8 cellular contexts compared by ENCODE assay signal in the genomic region with DNA sequence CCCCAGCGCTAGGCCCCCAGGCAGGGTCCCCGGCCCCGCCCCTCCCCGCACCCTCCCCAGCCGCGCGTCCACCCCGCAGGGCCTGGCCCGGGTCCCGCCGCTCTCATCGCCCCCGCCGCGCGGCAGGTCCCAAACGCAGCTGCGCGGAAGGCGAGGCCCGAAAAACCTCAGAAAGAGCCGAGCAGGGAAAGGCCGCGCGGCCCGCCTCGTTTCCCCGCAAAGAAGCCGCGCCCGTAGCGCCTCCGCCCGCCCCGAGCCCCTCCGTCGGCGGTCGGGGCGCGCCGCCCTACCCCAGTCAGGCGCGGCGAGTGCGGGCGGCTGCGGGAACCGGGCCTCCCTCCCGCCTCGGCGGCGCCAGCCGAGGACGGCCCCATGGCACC. TPM values are rescaled to one million over a fixed set of nuclear protein-coding genes. Genes with fewer than 3 reads are reported as not detected.
DNase-seq lines count a peak whose midpoint lies in the region; ATAC-seq and FAIRE-seq lines count a peak whose summit lies in the region.

No MANE protein-coding gene starts in this region.

- CTCF ChIA-PET in activated naive CD4-positive, alpha-beta T cell treated with anti-CD3 and anti-CD28 coated beads, Interleukin-2, amount 10 ng/mL, durations not matched to agents 7 days and 5 days (lab: Charles Lee): no interaction called here

- no peaks in the 10 kb centered on the region for H3K27me3 Mint-ChIP-seq in activated naive CD4-positive, alpha-beta T cell treated with anti-CD3 and anti-CD28 coated beads, Interleukin-2, amount 10 ng/mL, durations not matched to agents 7 days and 5 days
- no peaks in the 10 kb centered on the region for H3K27me3 Mint-ChIP-seq in T-helper 17 cell

- no peak for FAIRE-seq in GM19239 (lab: Jason Lieb, UNC)

- H3K36me3 ChIP-seq in skeletal muscle satellite cell (ENCODE audit: insufficient read depth, low read length): no peaks in the 10 kb centered on the region

- peaks cover 3% of the 10 kb centered on the region for H3K4me1 ChIP-seq in skeletal muscle satellite cell (ENCODE audit: control insufficient read depth, insufficient read depth, low read length)

- peak overlapping the region; percentile 82 for H3K4me2 ChIP-seq in skeletal muscle satellite cell (ENCODE audit: low read length)

- peak overlapping the region; percentile 94 for H3K4me3 ChIP-seq in skeletal muscle satellite cell (ENCODE audit: low read length)

- H3K27me3 ChIP-seq in skeletal muscle satellite cell (ENCODE audit: control insufficient read depth, insufficient read depth, low read length): no peaks in the 10 kb centered on the region

- intact Hi-C loops in Right ventricle myocardium superior (cut with DNase I): no loop called here

- H3K9me3 ChIP-seq in T-helper 17 cell (ENCODE audit: control insufficient read depth, low read length, poor library complexity, severe bottlenecking) (no peaks in the 10 kb centered on the region), skeletal muscle satellite cell (replicated peaks; ENCODE audit: low read length) (no peaks in the 10 kb centered on the region)

- H3K4me3 Mint-ChIP-seq in activated naive CD4-positive, alpha-beta T cell treated with anti-CD3 and anti-CD28 coated beads, Interleukin-2, amount 10 ng/mL, durations not matched to agents 7 days and 5 days: peak overlapping the region; percentile 85
- peak overlapping the region; percentile 89 for H3K4me3 Mint-ChIP-seq in T-helper 17 cell

- peak overlapping the region; percentile 92 for H3K9ac ChIP-seq in skeletal muscle satellite cell (ENCODE audit: low read depth, low read length)

- peaks cover 31% of the 10 kb centered on the region for H3K36me3 Mint-ChIP-seq in activated naive CD4-positive, alpha-beta T cell treated with anti-CD3 and anti-CD28 coated beads, Interleukin-2, amount 10 ng/mL, durations not matched to agents 7 days and 5 days
- H3K36me3 Mint-ChIP-seq in T-helper 17 cell (ENCODE audit: low read depth): no peaks in the 10 kb centered on the region

- ATAC-seq in HG02943 (IDR thresholded peaks at IDR 0.05; ENCODE audit: low read depth, unreplicated experiment) (peak; percentile 26), T-helper 17 cell (no peak), Right ventricle myocardium superior (ENCODE audit: poor library complexity) (peak; percentile 1)

- DNase-seq in activated naive CD4-positive, alpha-beta T cell treated with anti-CD3 and anti-CD28 coated beads, Interleukin-2, amount 10 ng/mL, durations not matched to agents 7 days and 5 days: no peak
- no peak for DNase-seq in activated naive CD4-positive, alpha-beta T cell treated with Interleukin-2 at 50 U/mL for 16 hours
- DNase-seq in T-helper 17 cell: no peak
- no peak for DNase-seq in Right ventricle myocardium superior
- no peak for DNase-seq in SHP77 treated with DMSO at 0.1 percent for 48 hours (lab: John Stamatoyannopoulos, UW)
- no peak for DNase-seq in GM19239 (ENCODE audit: insufficient read length, low spot score)

- H3K4me1 Mint-ChIP-seq in activated naive CD4-positive, alpha-beta T cell treated with anti-CD3 and anti-CD28 coated beads, Interleukin-2, amount 10 ng/mL, durations not matched to agents 7 days and 5 days: peaks cover 30% of the 10 kb centered on the region
- peaks cover 15% of the 10 kb centered on the region for H3K4me1 Mint-ChIP-seq in T-helper 17 cell

- H3K27ac Mint-ChIP-seq in activated naive CD4-positive, alpha-beta T cell treated with anti-CD3 and anti-CD28 coated beads, Interleukin-2, amount 10 ng/mL, durations not matched to agents 7 days and 5 days: peak overlapping the region; percentile 72
- peak overlapping the region; percentile 45 for H3K27ac Mint-ChIP-seq in T-helper 17 cell

- no peaks in the 10 kb centered on the region for H3K9me3 Mint-ChIP-seq in activated naive CD4-positive, alpha-beta T cell treated with anti-CD3 and anti-CD28 coated beads, Interleukin-2, amount 10 ng/mL, durations not matched to agents 7 days and 5 days

RNA-seq across cellular contexts. Expression of a gene that starts 0.3 kb away (rescaled TPM):
- total RNA-seq in T-helper 17 cell (10 to 100 TPM; 50.4 to 54.7 TPM), Right ventricle myocardium superior (10.3 TPM)
- total RNA-seq in skeletal muscle satellite cell (2012; rRNA removed): 16.5 and 23.4 TPM in 2 replicates

RNA-seq across cellular contexts. Expression of a gene that starts 0.6 kb away (rescaled TPM):
- total RNA-seq in T-helper 17 cell (1 to 10 TPM; 3.0 to 3.1 TPM), Right ventricle myocardium superior (54.9 TPM)
- 9.8 and 10.6 TPM in 2 replicates for total RNA-seq in skeletal muscle satellite cell (2012; rRNA removed)

RNA-seq across cellular contexts. Expression of a gene that starts 23.8 kb away (rescaled TPM):
- total RNA-seq in T-helper 17 cell (10 to 100 TPM; 19.6 to 23.8 TPM), Right ventricle myocardium superior (32.6 TPM)
- 48.9 and 64.4 TPM in 2 replicates for total RNA-seq in skeletal muscle satellite cell (2012; rRNA removed)

Comparison
In these comparisons a context has a peak if more than half of its experiments do, and no peak if none do; other contexts are left out.
1. RNA of a gene that starts 0.6 kb away (total RNA-seq): 54.9 TPM in Right ventricle myocardium superior (single experiment); 3.0 to 3.1 TPM in T-helper 17 cell; every median in the first group is over 10 times any median in the second.